In genomic region chr12:118358008-118358359, GRCh38 we compare ENCODE assay signal across 8 cellular contexts. TPM values are rescaled to one million over a fixed set of nuclear protein-coding genes. Genes with fewer than 3 reads are reported as not detected.
DNase-seq lines count a peak whose midpoint lies in the region; ATAC-seq and TF ChIP-seq lines count a peak whose summit lies in the region.

No MANE protein-coding gene starts in this region.

- intact Hi-C loops in transverse colon (cut with DNase I; ENCODE audit: low total_unique reads) (no loop called here), posterior cingulate gyrus (cut with DNase I) (no loop called here)

- WGBS in transverse colon (ENCODE audit: low coverage in 1 of 2), 2 donors, result 62 to 79% methylated on average over 1 of the region's 1 CpG

- peaks cover 3% of the 10 kb centered on the region for H3K9me3 Mint-ChIP-seq in activated naive CD4-positive, alpha-beta T cell treated with anti-CD3 and anti-CD28 coated beads, Interleukin-2, amount 10 ng/mL, durations not matched to agents 7 days and 5 days

- H3K36me3 ChIP-seq in fibroblast of lung (ENCODE audit: control insufficient read depth, insufficient read depth, low read length) (no peaks in the 10 kb centered on the region), transverse colon (no peaks in the 10 kb centered on the region)

- H3K36me3 Mint-ChIP-seq in activated naive CD4-positive, alpha-beta T cell treated with anti-CD3 and anti-CD28 coated beads, Interleukin-2, amount 10 ng/mL, durations not matched to agents 7 days and 5 days, result peaks cover 21% of the 10 kb centered on the region
- H3K36me3 Mint-ChIP-seq in T-helper 17 cell (ENCODE audit: low read depth), result peaks cover 6% of the 10 kb centered on the region

- ATAC-seq in T-helper 17 cell, result no peak

- H3K79me2 ChIP-seq in fibroblast of lung (ENCODE audit: control insufficient read depth, insufficient read depth, low read length), result peaks cover 67% of the 10 kb centered on the region

- CTCF ChIA-PET in activated naive CD4-positive, alpha-beta T cell treated with anti-CD3 and anti-CD28 coated beads, Interleukin-2, amount 10 ng/mL, durations not matched to agents 7 days and 5 days (lab: Charles Lee), result interaction anchor here (1.0 to 3.5 kb wide), 6 partner anchors 11 to 222 kb away, joined by 3 to 43 read pairs (median 7); partner anchors contain the start of genes PEBP1, SUDS3 and TAOK3

- H3K4me3 ChIP-seq in fibroblast of lung (replicated peaks in 1 of 4; ENCODE audit: control extremely low read depth in 1 of 4, insufficient read depth in 1 of 4, low read depth in 3 of 4, low read length in 4 of 4) (no peak overlapping the region), transverse colon (peak overlapping the region in 1 of 4 donors; percentile 43)

- H3K4me1 Mint-ChIP-seq in activated naive CD4-positive, alpha-beta T cell treated with anti-CD3 and anti-CD28 coated beads, Interleukin-2, amount 10 ng/mL, durations not matched to agents 7 days and 5 days, result peaks cover 42% of the 10 kb centered on the region
- H3K4me1 Mint-ChIP-seq in T-helper 17 cell, result peaks cover 33% of the 10 kb centered on the region

- H3K9me3 ChIP-seq in T-helper 17 cell (ENCODE audit: control insufficient read depth, low read length, poor library complexity, severe bottlenecking) (no peaks in the 10 kb centered on the region), fibroblast of lung (ENCODE audit: control insufficient read depth, insufficient read depth, low read depth, low read length) (no peaks in the 10 kb centered on the region), transverse colon (no peaks in the 10 kb centered on the region)

- H3K27me3 Mint-ChIP-seq in activated naive CD4-positive, alpha-beta T cell treated with anti-CD3 and anti-CD28 coated beads, Interleukin-2, amount 10 ng/mL, durations not matched to agents 7 days and 5 days, result no peaks in the 10 kb centered on the region
- H3K27me3 Mint-ChIP-seq in T-helper 17 cell, result no peaks in the 10 kb centered on the region

- H4K20me1 ChIP-seq in fibroblast of lung (ENCODE audit: control insufficient read depth, extremely low read depth, insufficient read depth, low read length), result no peaks in the 10 kb centered on the region

- no peak overlapping the region for H2AFZ ChIP-seq in fibroblast of lung (ENCODE audit: low read length)

- TF ChIP-seq CTCF in fibroblast of lung (conservative IDR thresholded peaks at IDR 0.05 in 1 of 2, IDR thresholded peaks at IDR 0.05 in 1 of 2; ENCODE audit: low read depth in 1 of 2, low read length in 2 of 2) (no peak), transverse colon (IDR thresholded peaks at IDR 0.05) (no peak)

- H3K9ac ChIP-seq in fibroblast of lung (ENCODE audit: insufficient read depth, low read length), result no peak overlapping the region

- H3K4me1 ChIP-seq in fibroblast of lung (ENCODE audit: control insufficient read depth, extremely low read depth, insufficient read depth, low read length), result peaks cover 11% of the 10 kb centered on the region
- peaks cover 19 to 39% (median 29%) of the 10 kb centered on the region in 4 donors for H3K4me1 ChIP-seq in transverse colon

- H3K4me2 ChIP-seq in fibroblast of lung (ENCODE audit: extremely low read depth, insufficient read depth, low read length), result peak overlapping the region; percentile 27

- no peak for TF ChIP-seq POLR2A in transverse colon (IDR thresholded peaks at IDR 0.05)

- peak overlapping the region; percentile 90 for H3K4me3 Mint-ChIP-seq in activated naive CD4-positive, alpha-beta T cell treated with anti-CD3 and anti-CD28 coated beads, Interleukin-2, amount 10 ng/mL, durations not matched to agents 7 days and 5 days
- peak overlapping the region; percentile 74 for H3K4me3 Mint-ChIP-seq in T-helper 17 cell

- H3K27ac Mint-ChIP-seq in activated naive CD4-positive, alpha-beta T cell treated with anti-CD3 and anti-CD28 coated beads, Interleukin-2, amount 10 ng/mL, durations not matched to agents 7 days and 5 days, result peak overlapping the region; percentile 92
- H3K27ac Mint-ChIP-seq in T-helper 17 cell, result peak overlapping the region; percentile 90

- DNase-seq in activated naive CD4-positive, alpha-beta T cell treated with anti-CD3 and anti-CD28 coated beads, Interleukin-2, amount 10 ng/mL, durations not matched to agents 7 days and 5 days, result no peak
- no peak for DNase-seq in activated naive CD4-positive, alpha-beta T cell treated with anti-CD3 and anti-CD28 coated beads, Interleukin-2, amount 50 U/mL, for 16 hours
- DNase-seq in T-helper 17 cell, result no peak
- DNase-seq in fibroblast of lung (ENCODE audit: low read depth in 2 of 2), result no peak
- DNase-seq in transverse colon, result no peak
- DNase-seq in stimulated activated CD4-positive, alpha-beta T cell treated with anti-CD3 and anti-CD28 coated beads, Interleukin-4, amount 100 ng/mL, for 24 hours, result no peak
- no peak for DNase-seq in posterior cingulate gyrus
- no peak for DNase-seq in NCI-H526 (lab: John Stamatoyannopoulos, UW)

- no peaks in the 10 kb centered on the region for H3K27me3 ChIP-seq in fibroblast of lung (ENCODE audit: control insufficient read depth, insufficient read depth, low read length)
- H3K27me3 ChIP-seq in transverse colon, result no peaks in the 10 kb centered on the region

- H3K27ac ChIP-seq in fibroblast of lung (ENCODE audit: insufficient read depth, low read length), result peak overlapping the region; percentile 94
- peak overlapping the region; percentile 60 to 81 (median 74) for H3K27ac ChIP-seq in transverse colon

- TF ChIP-seq EP300 in transverse colon (IDR thresholded peaks at IDR 0.05; ENCODE audit: low read depth), result no peak

- in situ Hi-C loops in transverse colon (cut with MboI; ENCODE audit: low pct_ligation_motif_present in 1 of 4, low pct_unique_long_range_greater_than_20kb in 1 of 4, low sequenced_read_pairs in 3 of 4), result loop anchor here in 1 of 4 donors (25.0 kb wide), 1 partner anchor 171 kb away; no protein-coding TSS in a partner anchor

RNA-seq across cellular contexts. Expression of gene TAOK3, which starts 14.7 kb away (rescaled TPM):
- total RNA-seq in T-helper 17 cell, result 10 to 100 TPM; 77.8 to 82.2 TPM
- 41.6 and 64.7 TPM in 2 replicates for total RNA-seq in fibroblast of lung
- 76.1 and 97.4 TPM in 2 replicates for polyA plus RNA-seq in fibroblast of lung
- polyA plus RNA-seq in fibroblast of lung (2012), result 40.6 and 49.3 TPM in 2 replicates
- polyA minus RNA-seq in fibroblast of lung (ENCODE audit: low replicate concordance), result 118 and 162 TPM in 2 replicates
- total RNA-seq in transverse colon, result 10 to 100 TPM; 40.4 to 93.2 (median 79.2) TPM

RNA-seq across cellular contexts. Expression of gene SUDS3, which starts 18.4 kb away (rescaled TPM):
- total RNA-seq in T-helper 17 cell (10 to 100 TPM; 29.8 to 34.9 TPM), fibroblast of lung (31.4 and 34.2 TPM in 2 replicates), transverse colon (10 to 100 TPM; 27.5 to 63.4 (median 45.7) TPM)
- 17.8 and 20.3 TPM in 2 replicates for polyA plus RNA-seq in fibroblast of lung
- 10.7 and 12.9 TPM in 2 replicates for polyA plus RNA-seq in fibroblast of lung (2012)
- 10.6 and 14.5 TPM in 2 replicates for polyA minus RNA-seq in fibroblast of lung (ENCODE audit: low replicate concordance)
